Comparison of ENCODE assay signal across 10 cellular contexts in the genomic region with DNA sequence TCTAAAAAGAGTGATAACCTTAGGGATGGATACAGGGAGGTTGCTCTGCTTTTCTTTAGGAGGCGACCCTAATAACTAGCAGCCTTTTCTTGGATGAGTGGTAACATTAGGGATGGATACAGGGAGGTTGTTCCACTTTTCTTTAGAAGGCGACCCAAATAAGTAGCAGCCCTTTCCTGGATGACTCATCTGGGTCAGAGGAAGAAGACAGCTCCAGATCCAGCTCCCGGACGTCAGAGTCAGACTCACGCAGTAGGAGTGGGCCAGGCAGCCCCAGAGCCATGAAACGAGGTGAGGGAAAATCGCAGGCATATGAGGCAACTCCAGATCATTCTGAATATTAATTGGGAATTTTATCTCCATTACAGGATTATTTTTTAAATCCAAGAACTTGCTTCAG. TPM values are rescaled to one million over a fixed set of nuclear protein-coding genes. Genes with fewer than 3 reads are reported as not detected.
DNase-seq lines count a peak whose midpoint lies in the region; ATAC-seq and TF ChIP-seq lines count a peak whose summit lies in the region.
"Had no signal": no experiment of that assay in that cellular context is flagged by ENCODE, and none has a peak within 500 bp of the region (broad histone marks: within the 10 kb centered on the region; RNA-seq: fewer than 3 reads in every experiment).

No MANE protein-coding gene starts in this region.

- H3K9ac ChIP-seq in Karpas-422 (ENCODE audit: low read length): no peak overlapping the region

- H4K20me1 ChIP-seq in Karpas-422 (ENCODE audit: insufficient read depth, low read depth, low read length): no peaks in the 10 kb centered on the region

- H3K27ac ChIP-seq in upper lobe of left lung (peak overlapping the region in 1 of 4 donors; percentile 35), Karpas-422 (ENCODE audit: low read length) (no peak overlapping the region)

- 54 to 64% methylated on average over 7 of the region's 7 CpGs for WGBS in upper lobe of left lung, 2 donors

- no peaks in the 10 kb centered on the region for H3K27me3 ChIP-seq in upper lobe of left lung
- H3K27me3 ChIP-seq in Karpas-422 (ENCODE audit: low read length): no peaks in the 10 kb centered on the region

- H3K9me3 ChIP-seq in upper lobe of left lung (no peaks in the 10 kb centered on the region), Karpas-422 (ENCODE audit: low read length) (no peaks in the 10 kb centered on the region)

- no peak overlapping the region for H3K4me3 ChIP-seq in upper lobe of left lung
- no peak overlapping the region for H3K4me3 ChIP-seq in Karpas-422 (ENCODE audit: low read length)

- H3K4me2 ChIP-seq in Karpas-422 (ENCODE audit: low read depth, low read length, poor library complexity, severe bottlenecking): no peak overlapping the region

- H2AFZ ChIP-seq in Karpas-422 (ENCODE audit: low read length): no peak overlapping the region

- no peaks in the 10 kb centered on the region for H3K79me2 ChIP-seq in Karpas-422 (ENCODE audit: low read length)

- no peaks in the 10 kb centered on the region for H3K9me2 ChIP-seq in Karpas-422 (replicated peaks; ENCODE audit: insufficient read depth, low read length)

- no peak for TF ChIP-seq POLR2A in upper lobe of left lung (IDR thresholded peaks at IDR 0.05)

- H3K36me3 ChIP-seq in upper lobe of left lung: peaks cover 0 to 8% (median 0%) of the 10 kb centered on the region in 4 donors
- H3K36me3 ChIP-seq in Karpas-422 (ENCODE audit: insufficient read depth, low read length): no peaks in the 10 kb centered on the region

- DNase-seq in HPDE6-E6E7 (ENCODE audit: extremely low spot score) (peak; percentile 55), astrocyte of the hippocampus (ENCODE audit: low read depth, low spot score) (peak; percentile 39), kidney tubule cell (ENCODE audit: low spot score) (peak; percentile 18), upper lobe of left lung (peak in 1 of 2 donors; percentile 29), Karpas-422 (no peak), NCI-H510A (lab: John Stamatoyannopoulos, UW) (no peak)
- DNase-seq: activated naive CD4-positive, alpha-beta T cell treated with Interleukin-2 at 50 U/mL for 16 hours; NCI-H446; T-helper 9 cell had no signal

- no peak for TF ChIP-seq CTCF in upper lobe of left lung (IDR thresholded peaks at IDR 0.05)

- ATAC-seq in upper lobe of left lung (ENCODE audit: low FRiP score in 2 of 2): peak; percentile 65 to 97
- ATAC-seq in GM21515 (IDR thresholded peaks at IDR 0.05; ENCODE audit: unreplicated experiment): no peak

- peaks cover 0 to 2% (median 0%) of the 10 kb centered on the region in 4 donors for H3K4me1 ChIP-seq in upper lobe of left lung
- H3K4me1 ChIP-seq in Karpas-422 (ENCODE audit: low read length): no peaks in the 10 kb centered on the region

- no peak for TF ChIP-seq EP300 in upper lobe of left lung (IDR thresholded peaks at IDR 0.05)

RNA-seq across cellular contexts. Expression of a gene that starts 31.0 kb away (rescaled TPM):
- 1 to 10 TPM in 1 of 6 donors, under 1 TPM in 1, not detected in 4; 0.77 to 2.5 TPM for total RNA-seq in upper lobe of left lung
- not detected in 2 replicates for total RNA-seq in Karpas-422 (2014; rRNA removed; shearing (Covaris generic); ENCODE audit: low replicate concordance)

Comparison
In these comparisons a context has a peak if more than half of its experiments do, and no peak if none do; other contexts are left out.
1. DNase-seq: peak in HPDE6-E6E7 (single experiment), astrocyte of the hippocampus (single experiment) and kidney tubule cell (single experiment); none in Karpas-422 (single experiment) and NCI-H510A (single experiment).